Comparison of ENCODE assay signal across 10 cellular contexts in the genomic region with DNA sequence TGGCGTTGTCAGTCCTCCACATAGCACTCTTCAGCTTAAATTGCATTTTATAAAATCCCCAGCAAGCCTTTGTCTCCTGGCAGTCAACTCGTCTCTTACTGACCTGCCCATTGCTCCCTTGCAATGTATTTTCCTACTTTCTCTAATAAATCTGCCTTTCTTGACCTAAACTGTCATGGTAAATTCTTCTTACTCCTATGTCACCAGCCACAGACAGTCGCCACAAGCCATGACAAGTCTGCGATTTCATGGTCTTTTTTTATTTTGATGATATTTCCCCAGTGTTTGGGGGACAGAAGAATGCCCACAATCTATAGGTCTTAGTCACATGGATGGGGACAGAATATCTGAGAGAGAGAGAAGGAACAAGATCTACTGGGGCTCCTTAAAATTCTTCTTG. TPM values are rescaled to one million over a fixed set of nuclear protein-coding genes. Genes with fewer than 3 reads are reported as not detected.
DNase-seq lines count a peak whose midpoint lies in the region; ATAC-seq, FAIRE-seq and TF ChIP-seq lines count a peak whose summit lies in the region.
"Had no signal": no experiment of that assay in that cellular context is flagged by ENCODE, and none has a peak within 500 bp of the region (broad histone marks: within the 10 kb centered on the region; RNA-seq: fewer than 3 reads in every experiment).

No MANE protein-coding gene starts in this region.

- peak overlapping the region; percentile 34 to 96 (median 96) for H3K27ac Mint-ChIP-seq in IgD-negative memory B cell
- H3K27ac Mint-ChIP-seq: nephron had no signal

- H3K9ac ChIP-seq in keratinocyte (ENCODE audit: control insufficient read depth, extremely low read depth, insufficient read depth, low read length) = no peak overlapping the region

- H3K36me3 Mint-ChIP-seq in IgD-negative memory B cell = peaks cover 8% of the 10 kb centered on the region

- peaks cover 2% of the 10 kb centered on the region for H3K79me2 ChIP-seq in keratinocyte (ENCODE audit: control insufficient read depth, insufficient read depth, low read length)

- H4K20me1 ChIP-seq in keratinocyte (ENCODE audit: control insufficient read depth, extremely low read depth, insufficient read depth, low read length) = no peaks in the 10 kb centered on the region

- H3K9me3 ChIP-seq in keratinocyte (ENCODE audit: control insufficient read depth, low read depth, low read length) = no peaks in the 10 kb centered on the region

- peaks cover 11% of the 10 kb centered on the region for H3K4me1 ChIP-seq in keratinocyte (ENCODE audit: control insufficient read depth, extremely low read depth, insufficient read depth, low read length)

- FAIRE-seq in keratinocyte (lab: Jason Lieb, UNC) = no peak

- peak overlapping the region; percentile 46 for H3K4me2 ChIP-seq in keratinocyte (ENCODE audit: control insufficient read depth, extremely low read depth, insufficient read depth, low read depth, low read length)

- dilution Hi-C loops in keratinocyte (cut with MboI; ENCODE audit: extremely low pct_ligation_motif_present, low sequenced_read_pairs) = no loop called here

- no peaks in the 10 kb centered on the region for H3K36me3 ChIP-seq in keratinocyte (ENCODE audit: control insufficient read depth in 2 of 2, extremely low read depth in 1 of 2, insufficient read depth in 2 of 2, low read length in 2 of 2)

- H3K27me3 ChIP-seq in keratinocyte (ENCODE audit: control insufficient read depth, extremely low read depth, insufficient read depth, low read length) = no peaks in the 10 kb centered on the region

- peak; percentile 28 for ATAC-seq in GM21529 (IDR thresholded peaks at IDR 0.05; ENCODE audit: unreplicated experiment)
- no peak for ATAC-seq in esophagus mucosa
- no peak for ATAC-seq in HG03469 (IDR thresholded peaks at IDR 0.05; ENCODE audit: unreplicated experiment)
- ATAC-seq: Panc1 had no signal

- no peaks in the 10 kb centered on the region for H3K9me1 ChIP-seq in keratinocyte (ENCODE audit: control insufficient read depth, extremely low read depth, insufficient read depth, low read length)

- H3K27me3 Mint-ChIP-seq in IgD-negative memory B cell = no peaks in the 10 kb centered on the region

- H3K4me3 ChIP-seq in GM12865 (ENCODE audit: low read depth, low read length) (peak overlapping the region; percentile 52), keratinocyte (ENCODE audit: control insufficient read depth in 2 of 3, extremely low read depth in 1 of 3, insufficient read depth in 2 of 3, low read depth in 1 of 3, low read length in 3 of 3) (no peak overlapping the region)

- H3K4me3 Mint-ChIP-seq in IgD-negative memory B cell = peak overlapping the region; percentile 23 to 74 (median 58)
- H3K4me3 Mint-ChIP-seq: nephron had no signal

- peak; percentile 71 for DNase-seq in GM12865 (ENCODE audit: low read depth)
- DNase-seq in keratinocyte (ENCODE audit: low read depth, low spot score) = no peak
- DNase-seq in NCI-H69 (lab: John Stamatoyannopoulos, UW) = no peak
- DNase-seq in inferior parietal cortex (ENCODE audit: extremely low spot score) = no peak

- H2AFZ ChIP-seq in keratinocyte (ENCODE audit: control insufficient read depth, low read length) = no peak overlapping the region

- no peak for TF ChIP-seq CTCF in GM12865 (IDR thresholded peaks at IDR 0.05; ENCODE audit: insufficient read depth, low read depth, low read length, missing control alignments)
- no peak for TF ChIP-seq CTCF in keratinocyte (optimal IDR thresholded peaks at IDR 0.05 in 1 of 3, IDR thresholded peaks at IDR 0.05 in 1 of 3, conservative IDR thresholded peaks at IDR 0.05 in 1 of 3; ENCODE audit: extremely low read depth in 1 of 3, insufficient read depth in 2 of 3, low read length in 3 of 3)

- no peaks in the 10 kb centered on the region for H3K9me3 Mint-ChIP-seq in IgD-negative memory B cell

- peaks cover 49 to 59% (median 51%) of the 10 kb centered on the region in 3 donors for H3K4me1 Mint-ChIP-seq in IgD-negative memory B cell

- no peak overlapping the region for H3K27ac ChIP-seq in keratinocyte (ENCODE audit: control insufficient read depth, insufficient read depth, low read length)

RNA-seq across cellular contexts. Expression of a gene that starts 8.4 kb away (rescaled TPM):
- polyA plus RNA-seq in IgD-negative memory B cell (57.2 TPM), keratinocyte (14.7 to 23.0 TPM (median 15.7 TPM) in 3 replicates)
- polyA plus RNA-seq in keratinocyte (2011; ENCODE audit: low read depth) = 1.8 TPM
- polyA plus RNA-seq in keratinocyte (2011; cell fraction: cytosol; rRNA removed) = 10.0 and 18.7 TPM in 2 replicates
- polyA plus RNA-seq in keratinocyte (2011; cell fraction: nucleus; rRNA removed) = 11.3 and 15.1 TPM in 2 replicates
- polyA plus RNA-seq in keratinocyte (2012; ENCODE audit: low replicate concordance) = 3.8 and 10.5 TPM in 2 replicates
- 4.4 to 21.1 TPM (median 5.3 TPM) in 3 replicates for polyA minus RNA-seq in keratinocyte
- 9.8 TPM for polyA minus RNA-seq in keratinocyte (2011; cell fraction: cytosol; rRNA and poly(A)+ RNA removed)
- polyA minus RNA-seq in keratinocyte (2011; cell fraction: nucleus; rRNA and poly(A)+ RNA removed) = 3.9 and 17.3 TPM in 2 replicates
- total RNA-seq in esophagus mucosa = 7.7 TPM

RNA-seq across cellular contexts. Expression of a gene that starts 28.0 kb away (rescaled TPM):
- polyA plus RNA-seq in IgD-negative memory B cell (56.6 TPM), keratinocyte (17.4 to 24.1 TPM (median 19.6 TPM) in 3 replicates)
- 15.1 TPM for polyA plus RNA-seq in keratinocyte (2011; ENCODE audit: low read depth)
- 15.8 and 20.4 TPM in 2 replicates for polyA plus RNA-seq in keratinocyte (2011; cell fraction: cytosol; rRNA removed)
- polyA plus RNA-seq in keratinocyte (2011; cell fraction: nucleus; rRNA removed) = 19.2 and 21.4 TPM in 2 replicates
- polyA plus RNA-seq in keratinocyte (2012; ENCODE audit: low replicate concordance) = 15.2 and 16.1 TPM in 2 replicates
- polyA minus RNA-seq in keratinocyte = 21.8 to 28.2 TPM (median 24.0 TPM) in 3 replicates
- polyA minus RNA-seq in keratinocyte (2011; cell fraction: cytosol; rRNA and poly(A)+ RNA removed) = 21.7 TPM
- polyA minus RNA-seq in keratinocyte (2011; cell fraction: nucleus; rRNA and poly(A)+ RNA removed) = 10.0 and 14.2 TPM in 2 replicates
- total RNA-seq in esophagus mucosa = 27.5 TPM
